ENCODE assay signal across 29 cellular contexts in genomic region chr16:49532243-49532870, GRCh38.
DNase-seq lines count a peak whose midpoint lies in the region; ATAC-seq and TF ChIP-seq lines count a peak whose summit lies in the region.
"Had no signal": no experiment of that assay in that cellular context is flagged by ENCODE, and none has a peak within 500 bp of the region (broad histone marks: within the 10 kb centered on the region; RNA-seq: fewer than 3 reads in every experiment).

No MANE protein-coding gene starts in this region.

- H3K27me3 ChIP-seq in skeletal muscle tissue (ENCODE audit: control insufficient read depth in 3 of 3, insufficient read depth in 3 of 3, low read length in 3 of 3): no peaks in the 10 kb centered on the region
- H3K27me3 ChIP-seq: colonic mucosa, tibial artery had no signal

- peaks cover 31% of the 10 kb centered on the region for H3K27me3 Mint-ChIP-seq in glutamatergic neuron (ENCODE audit: unreplicated experiment)

- peaks cover 6 to 25% (median 7%) of the 10 kb centered on the region in 3 donors for H3K4me1 ChIP-seq in skeletal muscle tissue (ENCODE audit: control insufficient read depth in 3 of 3, insufficient read depth in 3 of 3, low read length in 3 of 3)
- H3K4me1 ChIP-seq: colonic mucosa, tibial artery had no signal

- no peaks in the 10 kb centered on the region for H3K36me3 ChIP-seq in skeletal muscle tissue (ENCODE audit: control insufficient read depth in 3 of 3, insufficient read depth in 3 of 3, low read length in 3 of 3)
- H3K36me3 ChIP-seq: colonic mucosa, tibial artery had no signal

- H3K36me3 Mint-ChIP-seq in glutamatergic neuron (ENCODE audit: unreplicated experiment): no peaks in the 10 kb centered on the region
- H3K36me3 Mint-ChIP-seq: CD8-positive, alpha-beta memory T cell; immature natural killer cell had no signal

- peaks cover 72% of the 10 kb centered on the region for H3K4me1 Mint-ChIP-seq in glutamatergic neuron (ENCODE audit: low read depth, unreplicated experiment)

- H3K27ac Mint-ChIP-seq in glutamatergic neuron (ENCODE audit: unreplicated experiment): peak overlapping the region; percentile 68
- H3K27ac Mint-ChIP-seq: B cell; CD8-positive, alpha-beta memory T cell; immature natural killer cell had no signal

- no peaks in the 10 kb centered on the region for H3K9me3 ChIP-seq in skeletal muscle tissue (ENCODE audit: control insufficient read depth in 3 of 3, low read length in 3 of 3)
- H3K9me3 ChIP-seq: colonic mucosa, tibial artery had no signal

- DNase-seq in NCI-H82 (lab: John Stamatoyannopoulos, UW) (peak; percentile 8), NCI-H82 treated with DMSO at 0.1 percent for 48 hours (lab: John Stamatoyannopoulos, UW; ENCODE audit: unreplicated experiment) (no peak), NCI-H2227 (lab: John Stamatoyannopoulos, UW; ENCODE audit: unreplicated experiment) (peak; percentile 47), glutamatergic neuron (no peak), SHP77 (lab: John Stamatoyannopoulos, UW) (no peak)
- DNase-seq: activated CD4-positive, alpha-beta T cell treated with anti-CD3 and anti-CD28 coated beads, Interleukin-2, amount 50 U/mL, for 48 hours; activated CD4-positive, CD25-positive, alpha-beta regulatory T cell treated with anti-CD3 and anti-CD28 coated beads, Interleukin-2, amount 50 U/mL, for 72 hours; activated T-cell treated with anti-CD3 and anti-CD28 coated beads, Interleukin-2, amount 50 U/mL, for 48 hours; CD8-positive, alpha-beta memory T cell; colonic mucosa; effector CD8-positive, alpha-beta T cell; GDM1; GM23248; hypothalamus; immature natural killer cell; KG1; left colon; NCI-H2081 treated with DMSO at 0.1 percent for 48 hours; NCI-H446 treated with DMSO at 0.1 percent for 48 hours; right cardiac atrium; Right ventricle myocardium superior; stimulated activated CD4-positive, alpha-beta T cell treated with anti-CD3 and anti-CD28 coated beads, Interleukin-4, amount 100 ng/mL, for 24 hours; tibial artery had no signal

- TF ChIP-seq CTCF in glutamatergic neuron (IDR thresholded peaks at IDR 0.05; ENCODE audit: partially characterized antibody, unreplicated experiment): no peak

- no peak overlapping the region for H3K4me3 ChIP-seq in skeletal muscle tissue (ENCODE audit: low read length in 3 of 3)
- H3K4me3 ChIP-seq: colonic mucosa, GM23248, tibial artery had no signal

- no peak overlapping the region for H3K9ac ChIP-seq in skeletal muscle tissue (ENCODE audit: low read depth in 1 of 3, low read length in 3 of 3)
- H3K9ac ChIP-seq: GM23248 had no signal

- peak overlapping the region; percentile 49 for H3K4me3 Mint-ChIP-seq in glutamatergic neuron (ENCODE audit: unreplicated experiment)
- H3K4me3 Mint-ChIP-seq: B cell; CD8-positive, alpha-beta memory T cell; immature natural killer cell had no signal

- ATAC-seq in HG02759 (IDR thresholded peaks at IDR 0.05; ENCODE audit: unreplicated experiment) (no peak), HG02610 (IDR thresholded peaks at IDR 0.05; ENCODE audit: unreplicated experiment) (no peak)
- ATAC-seq: left colon, Panc1, right cardiac atrium had no signal

- peak overlapping the region; percentile 59 for H3K27ac ChIP-seq in skeletal muscle tissue (ENCODE audit: low read depth, low read length)
- H3K27ac ChIP-seq: colonic mucosa, epithelial cell of prostate, GM23248, tibial artery had no signal

- peaks cover 33% of the 10 kb centered on the region for H3K9me3 Mint-ChIP-seq in glutamatergic neuron (ENCODE audit: unreplicated experiment)
- H3K9me3 Mint-ChIP-seq: immature natural killer cell had no signal

Comparison
In these comparisons a context has a peak if more than half of its experiments do, and no peak if none do; other contexts are left out.
1. DNase-seq: peak in NCI-H82 (single experiment) and NCI-H2227 (single experiment); none in NCI-H82 treated with DMSO at 0.1 percent for 48 hours (single experiment), glutamatergic neuron (single experiment) and SHP77 (0 of 2).